In genomic region chr18:8506251-8507049, GRCh38 we compare ENCODE assay signal across 5 cellular contexts.
"Had no signal": no experiment of that assay in that cellular context is flagged by ENCODE, and none has a peak within 500 bp of the region (broad histone marks: within the 10 kb centered on the region; RNA-seq: fewer than 3 reads in every experiment).

No MANE protein-coding gene starts in this region.

- H3K27ac ChIP-seq: GM23248, HL-60 had no signal

- H3K36me3 ChIP-seq: HAP-1 had no signal

- H3K9me3 ChIP-seq: HAP-1 had no signal

- DNase-seq: GOT3, HFFc6 had no signal

- H3K4me3 ChIP-seq: GM23248, HAP-1 had no signal

- H3K4me1 ChIP-seq: HAP-1 had no signal
